In the genomic region with DNA sequence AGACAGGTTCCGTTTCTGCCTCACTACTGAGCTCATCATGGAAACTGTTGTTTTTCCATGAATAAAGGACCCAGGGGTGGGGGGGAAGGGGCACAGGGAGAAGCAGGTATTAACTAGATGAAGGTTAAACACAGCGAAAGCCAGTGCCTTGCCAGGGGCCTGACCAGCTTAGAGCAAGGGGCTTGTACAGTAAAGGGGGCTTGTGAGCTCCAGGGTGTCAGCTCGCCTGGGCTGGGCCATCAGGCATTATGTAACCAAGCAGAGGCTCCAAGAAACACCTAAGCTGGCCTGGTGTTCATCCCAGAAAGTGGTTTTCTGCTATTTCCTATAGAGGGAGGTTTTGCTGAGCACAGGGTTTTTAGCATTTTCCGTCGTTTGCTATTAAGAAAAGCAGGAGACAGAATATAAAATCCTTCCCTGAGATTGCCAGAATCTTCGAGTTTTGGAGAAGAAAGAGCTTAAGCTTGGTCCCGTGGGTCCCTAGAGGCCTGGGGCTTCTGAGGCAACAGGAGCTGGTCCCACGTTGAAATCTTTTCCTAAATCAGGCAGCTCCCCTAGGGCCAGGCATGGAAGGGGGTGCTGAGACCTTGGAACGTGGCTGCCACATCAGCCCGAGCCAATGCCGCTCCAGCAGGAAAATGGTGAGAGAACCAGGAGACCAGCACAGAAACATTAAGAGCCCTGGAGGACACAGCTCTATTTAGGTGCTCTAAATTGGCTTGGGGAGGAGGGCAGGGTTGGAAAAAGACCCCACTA, we compare ENCODE assay signal across 9 cellular contexts.
"Had no signal": no experiment of that assay in that cellular context is flagged by ENCODE, and none has a peak within 500 bp of the region (broad histone marks: within the 10 kb centered on the region; RNA-seq: fewer than 3 reads in every experiment).

No MANE protein-coding gene starts in this region.

- H2AFZ ChIP-seq: GM23248 had no signal

- ATAC-seq: HCT116 had no signal

- H3K4me3 ChIP-seq: GM23248, HAP-1, K562 had no signal

- H3K4me1 ChIP-seq: HAP-1 had no signal

- FAIRE-seq: K562 had no signal

- H3K9ac ChIP-seq: GM23248 had no signal

- H3K27ac ChIP-seq: GM23248, HL-60 had no signal

- H3K9me3 ChIP-seq: HAP-1 had no signal

- DNase-seq: GM23248, GOT3, H7, HFFc6, IMR-90 had no signal

- H3K36me3 ChIP-seq: HAP-1 had no signal
